17 cellular contexts compared by ENCODE assay signal in genomic region chr11:91761406-91762027, GRCh38.
DNase-seq lines count a peak whose midpoint lies in the region; FAIRE-seq and TF ChIP-seq lines count a peak whose summit lies in the region.
"Had no signal": no experiment of that assay in that cellular context is flagged by ENCODE, and none has a peak within 500 bp of the region (broad histone marks: within the 10 kb centered on the region; RNA-seq: fewer than 3 reads in every experiment).

No MANE protein-coding gene starts in this region.

- peak overlapping the region; percentile 36; the same call in 1 of the 2 replicates for H2AFZ ChIP-seq in H1 (ENCODE audit: low read length)

- no peak overlapping the region for H2BK120ac ChIP-seq in H1 (replicated peaks; ENCODE audit: low read depth, low read length)
- no peak overlapping the region for H2BK120ac ChIP-seq in mesendoderm (ENCODE audit: low read depth, low read length)

- H3K23me2 ChIP-seq in H1 (ENCODE audit: low read depth, low read length): no peaks in the 10 kb centered on the region

- H2AK5ac ChIP-seq in H1 (ENCODE audit: low read depth, low read length) (no peak overlapping the region), mesendoderm (ENCODE audit: low read length) (no peak overlapping the region)

- H2BK20ac ChIP-seq in H1 (ENCODE audit: low read length): no peak overlapping the region

- TF ChIP-seq POLR2A in H1 (IDR thresholded peaks at IDR 0.05; ENCODE audit: control extremely low read depth in 1 of 2, low read depth in 2 of 2, low read length in 2 of 2): no peak

- intact Hi-C loops in A673 (cut with micrococcal nuclease; ENCODE audit: unreplicated experiment): loop anchor here (5.0 kb wide), 1 partner anchor 254 kb away; no protein-coding TSS in a partner anchor
- intact Hi-C loops in tibial artery (cut with DNase I; ENCODE audit: low total_unique reads): no loop called here

- POLR2A ChIA-PET in A673 (lab: Charles Lee; ENCODE audit: low non-redundant PET) (no interaction called here), H1 (lab: Charles Lee; ENCODE audit: partially characterized antibody) (no interaction called here)

- H3K27me3 ChIP-seq in A673 (replicated peaks; ENCODE audit: insufficient read depth, low read depth, low read length, poor library complexity): no peaks in the 10 kb centered on the region
- H3K27me3 ChIP-seq in HUES48 (ENCODE audit: control insufficient read depth, insufficient read depth, low read length): no peaks in the 10 kb centered on the region
- H3K27me3 ChIP-seq in H1 (replicated peaks in 1 of 4; ENCODE audit: control insufficient read depth in 3 of 4, extremely low read depth in 1 of 4, insufficient read depth in 3 of 4, low read length in 3 of 4): no peaks in the 10 kb centered on the region
- no peaks in the 10 kb centered on the region for H3K27me3 ChIP-seq in mesendoderm (ENCODE audit: insufficient read depth, low read length, poor library complexity)
- no peaks in the 10 kb centered on the region for H3K27me3 ChIP-seq in tibial artery

- H3K9ac ChIP-seq in HUES48 (ENCODE audit: low read depth, low read length) (no peak overlapping the region), H1 (replicated peaks in 1 of 4; ENCODE audit: extremely low read depth in 1 of 4, low read depth in 3 of 4, low read length in 3 of 4) (no peak overlapping the region), mesendoderm (ENCODE audit: low read length) (no peak overlapping the region)

- H4K8ac ChIP-seq in H1 (ENCODE audit: extremely low read depth, insufficient read depth, low read length): no peak overlapping the region
- H4K8ac ChIP-seq in mesendoderm (ENCODE audit: low read depth, low read length): no peak overlapping the region

- H2BK15ac ChIP-seq in H1 (ENCODE audit: low read length) (no peak overlapping the region), mesendoderm (replicated peaks; ENCODE audit: low read depth) (no peak overlapping the region)

- WGBS in H1 (ENCODE audit: extremely low coverage in 1 of 2, insufficient coverage in 1 of 2, insufficient read length in 1 of 2, insufficient replicate concordance in 2 of 2, low coverage in 1 of 2, low lambda C conversion rate in 2 of 2, missing lambda C conversion rate in 1 of 2), 2 experiments: 51% methylated on average over 3 of the region's 3 CpGs; no CpG with 5 or more reads in 1 of the 2 experiments
- no CpG with 5 or more reads among the region's 3 CpGs for WGBS in mesendoderm (ENCODE audit: extremely low coverage, insufficient coverage, low lambda C conversion rate)

- no peaks in the 10 kb centered on the region for H3K9me3 ChIP-seq in A673 (ENCODE audit: low read depth, low read length, poor library complexity, severe bottlenecking)
- no peaks in the 10 kb centered on the region for H3K9me3 ChIP-seq in HUES48 (ENCODE audit: control insufficient read depth, insufficient read depth, low read length)
- no peaks in the 10 kb centered on the region for H3K9me3 ChIP-seq in H1 (ENCODE audit: insufficient read depth in 2 of 2, low read depth in 1 of 2, low read length in 1 of 2)
- no peaks in the 10 kb centered on the region for H3K9me3 ChIP-seq in tibial artery

- no peaks in the 10 kb centered on the region for H4K20me1 ChIP-seq in H1 (replicated peaks in 1 of 2; ENCODE audit: control insufficient read depth in 1 of 2, insufficient read depth in 2 of 2, low read length in 2 of 2)

- no peak overlapping the region for H3K4ac ChIP-seq in H1 (replicated peaks; ENCODE audit: insufficient read length, low read depth, low read length)
- peak overlapping the region; percentile 55 for H3K4ac ChIP-seq in mesendoderm (ENCODE audit: low read depth, low read length)

- no peak overlapping the region for H2BK5ac ChIP-seq in H1 (ENCODE audit: low read depth, low read length)
- H2BK5ac ChIP-seq in mesendoderm (ENCODE audit: low read length): no peak overlapping the region

- no peak overlapping the region for H3K56ac ChIP-seq in H1 (replicated peaks; ENCODE audit: insufficient read length, low read depth, low read length)
- no peak overlapping the region for H3K56ac ChIP-seq in mesendoderm (ENCODE audit: low read length)

- no peak overlapping the region for H2BK12ac ChIP-seq in H1 (ENCODE audit: low read depth, low read length)

- H3K27ac ChIP-seq in A673 (ENCODE audit: low read depth, low read length, poor library complexity, severe bottlenecking) (no peak overlapping the region), HUES48 (ENCODE audit: low read depth, low read length) (peak overlapping the region; percentile 29), H1 (ENCODE audit: low read depth, low read length) (no peak overlapping the region), mesendoderm (ENCODE audit: low read depth, low read length) (no peak overlapping the region), tibial artery (no peak overlapping the region)

- H3K79me1 ChIP-seq in H1 (ENCODE audit: low read depth, low read length): no peaks in the 10 kb centered on the region
- no peaks in the 10 kb centered on the region for H3K79me1 ChIP-seq in mesendoderm (ENCODE audit: low read length)

- no peak overlapping the region for H3K23ac ChIP-seq in H1 (ENCODE audit: insufficient read length)
- H3K23ac ChIP-seq in mesendoderm (ENCODE audit: low read length): no peak overlapping the region

- no peaks in the 10 kb centered on the region for H3K79me2 ChIP-seq in H1 (ENCODE audit: control insufficient read depth in 1 of 2, insufficient read depth in 2 of 2, low read length in 2 of 2)
- H3K79me2 ChIP-seq in mesendoderm (ENCODE audit: control insufficient read depth, insufficient read depth, low read length): no peaks in the 10 kb centered on the region

- DNase-seq in A673 (ENCODE audit: low spot score) (peak; percentile 88), H1 (ENCODE audit: low read depth in 1 of 2, low spot score in 2 of 2) (no peak), mesendoderm (no peak), amygdala (lab: John Stamatoyannopoulos, UW) (no peak), tibial artery (no peak), OCI-M2 (lab: John Stamatoyannopoulos, UW; ENCODE audit: unreplicated experiment) (no peak)
- DNase-seq: C1 segment of cervical spinal cord, GF-D8, KG1, NCI-H1092, NCI-H146, NCI-H226, NCI-H748 treated with DMSO at 0.1 percent for 48 hours had no signal

- TF ChIP-seq RAD21 in H1 (IDR thresholded peaks at IDR 0.05 in 1 of 2, conservative IDR thresholded peaks at IDR 0.05 in 1 of 2; ENCODE audit: low read depth in 2 of 2, low read length in 2 of 2): 0 out of 4 replicates have a peak, but pooled peaks of 1 of the 2 experiments have one; percentile 14

- H3K18ac ChIP-seq in H1 (ENCODE audit: extremely low read depth, low read length): no peak overlapping the region
- H3K18ac ChIP-seq in mesendoderm (ENCODE audit: low read length): peak overlapping the region; percentile 39

- CTCF ChIA-PET in A673 (lab: Charles Lee): no interaction called here
- CTCF ChIA-PET in H1 (lab: Charles Lee; ENCODE audit: partially characterized antibody): interaction anchor here (1.0 kb wide), 1 partner anchor 665 kb away, joined by 3 read pairs; no protein-coding TSS in a partner anchor

- H4K5ac ChIP-seq in H1 (ENCODE audit: insufficient read length, low read depth, low read length): no peak overlapping the region
- H4K5ac ChIP-seq in mesendoderm (ENCODE audit: low read length): no peak overlapping the region

- FAIRE-seq in H1 (lab: Jason Lieb, UNC): no peak
- FAIRE-seq: A204.1, GM12891, HepG2 had no signal

- H3K4me1 ChIP-seq in A673 (ENCODE audit: insufficient read depth, low read length, poor library complexity, severe bottlenecking) (peaks cover 17% of the 10 kb centered on the region), HUES48 (ENCODE audit: control insufficient read depth, insufficient read depth, low read length) (peaks cover 8% of the 10 kb centered on the region; the same call in 1 of the 2 replicates), H1 (replicated peaks in 1 of 4; ENCODE audit: control insufficient read depth in 3 of 4, insufficient read depth in 4 of 4, low read length in 3 of 4) (0 out of 7 replicates have a peak, but pooled peaks cover 0 to 4% (median 0%) of the 10 kb centered on the region in 4 experiments), mesendoderm (ENCODE audit: control insufficient read depth, low read depth, low read length) (no peaks in the 10 kb centered on the region), tibial artery (no peaks in the 10 kb centered on the region)

- no peak overlapping the region; a peak in 1 of 4 replicates for H3K4me2 ChIP-seq in H1 (ENCODE audit: insufficient read depth in 1 of 2, low read depth in 2 of 2, low read length in 2 of 2)
- no peak overlapping the region for H3K4me2 ChIP-seq in mesendoderm (ENCODE audit: low read length)

- BruUV-seq in A673 (replicated peaks; lab: Mats Ljungman, UMichigan): no TSS peak

- no peak overlapping the region for H3K4me3 ChIP-seq in A673 (ENCODE audit: low read depth, low read length, poor library complexity, severe bottlenecking)
- no peak overlapping the region for H3K4me3 ChIP-seq in HUES48 (ENCODE audit: low read depth, low read length)
- no peak overlapping the region for H3K4me3 ChIP-seq in H1 (ENCODE audit: extremely low read depth in 1 of 4, insufficient read depth in 2 of 4, low read depth in 3 of 4, low read length in 4 of 4)
- H3K4me3 ChIP-seq in mesendoderm (ENCODE audit: low read length): no peak overlapping the region
- H3K4me3 ChIP-seq in tibial artery: no peak overlapping the region

- H3K14ac ChIP-seq in H1 (ENCODE audit: insufficient read length): no peak overlapping the region

- H3K36me3 ChIP-seq in A673 (ENCODE audit: insufficient read depth, low read length, poor library complexity, severe bottlenecking): no peaks in the 10 kb centered on the region
- H3K36me3 ChIP-seq in HUES48 (ENCODE audit: control insufficient read depth, insufficient read depth, low read length): no peaks in the 10 kb centered on the region
- H3K36me3 ChIP-seq in H1 (ENCODE audit: control insufficient read depth in 2 of 4, insufficient read depth in 4 of 4, low read length in 3 of 4): no peaks in the 10 kb centered on the region
- H3K36me3 ChIP-seq in mesendoderm (ENCODE audit: control insufficient read depth, insufficient read depth, low read length): no peaks in the 10 kb centered on the region
- H3K36me3 ChIP-seq in tibial artery: no peaks in the 10 kb centered on the region

- no peak overlapping the region for H4K91ac ChIP-seq in H1 (replicated peaks; ENCODE audit: insufficient read length, low read length)

- no peak for TF ChIP-seq CTCF in A673 (conservative IDR thresholded peaks at IDR 0.05; ENCODE audit: low read depth, low read length)
- TF ChIP-seq CTCF in H1 (IDR thresholded peaks at IDR 0.05; ENCODE audit: control extremely low read depth in 1 of 3, insufficient read depth in 1 of 3, low read depth in 1 of 3, low read length in 3 of 3): no peak
- no peak for TF ChIP-seq CTCF in tibial artery (IDR thresholded peaks at IDR 0.05)

- no peak for TF ChIP-seq EP300 in H1 (IDR thresholded peaks at IDR 0.05; ENCODE audit: borderline replicate concordance in 1 of 2, low read depth in 2 of 2, low read length in 2 of 2)

TF ChIP-seq in H1, 55 proteins besides CTCF, POLR2A, EP300 and RAD21 (continues in another document):
- no peak for TF ChIP-seq MAX (IDR thresholded peaks at IDR 0.05)
- no peak for TF ChIP-seq SIRT6 (IDR thresholded peaks at IDR 0.05; ENCODE audit: low read length)
- no peak for TF ChIP-seq JUN (IDR thresholded peaks at IDR 0.05; ENCODE audit: low read depth, low read length)
